Comparison of ENCODE assay signal across 13 cellular contexts in the genomic region with DNA sequence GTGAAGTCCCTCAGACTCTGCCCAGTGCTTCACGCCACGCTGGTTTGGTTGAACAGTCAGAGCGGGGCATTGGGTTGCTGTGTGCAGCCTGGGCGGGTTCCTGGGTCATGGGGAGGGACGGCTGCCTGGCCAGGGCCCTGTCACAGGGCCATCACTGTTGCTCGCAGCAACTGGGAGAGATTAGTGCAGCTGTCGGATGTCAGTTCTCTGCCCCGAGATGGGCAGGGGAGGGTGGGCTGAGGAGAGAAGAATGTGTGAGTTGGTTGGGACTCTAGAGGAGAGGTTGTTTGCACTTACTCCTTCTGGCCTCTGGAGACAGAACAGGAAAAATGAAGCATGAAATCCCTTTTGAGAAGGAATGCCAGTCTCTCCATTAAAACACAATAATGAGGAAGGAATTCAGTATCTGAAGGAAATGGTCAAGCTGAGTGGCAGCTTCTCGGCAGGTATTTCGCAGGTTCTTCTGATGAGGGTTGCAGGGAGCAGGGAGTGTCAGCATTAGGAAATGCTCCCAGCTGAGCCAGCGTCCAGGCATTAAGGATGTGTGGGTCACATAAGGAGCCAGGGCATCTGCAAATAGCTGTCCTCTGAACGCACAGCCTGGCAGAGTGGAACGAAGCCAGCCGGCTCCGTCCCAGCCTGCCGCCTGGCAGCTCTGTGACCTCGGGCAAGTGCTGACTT.
DNase-seq lines count a peak whose midpoint lies in the region; ATAC-seq and TF ChIP-seq lines count a peak whose summit lies in the region.
"Had no signal": no experiment of that assay in that cellular context is flagged by ENCODE, and none has a peak within 500 bp of the region (broad histone marks: within the 10 kb centered on the region; RNA-seq: fewer than 3 reads in every experiment).

No MANE protein-coding gene starts in this region.

- H3K9me3 Mint-ChIP-seq in endodermal cell, result no peaks in the 10 kb centered on the region
- H3K9me3 Mint-ChIP-seq: activated naive CD4-positive, alpha-beta T cell treated with anti-CD3 and anti-CD28 coated beads, Interleukin-2, amount 10 ng/mL, durations not matched to agents 7 days and 5 days; CD8-positive, alpha-beta T cell had no signal

- H3K4me1 ChIP-seq in endodermal cell (ENCODE audit: control insufficient read depth, insufficient read depth, low read length) (peaks cover 22% of the 10 kb centered on the region), gastrocnemius medialis (peaks cover 76 to 78% of the 10 kb centered on the region in 2 donors)

- TF ChIP-seq RAD21 in Ishikawa (IDR thresholded peaks at IDR 0.05; ENCODE audit: low read depth), result peak; percentile 1; the same call in 1 of the 2 replicates

- intact Hi-C loops in gastrocnemius medialis (cut with DNase I; ENCODE audit: low total_unique reads), result loop anchor here (2.0 to 10.0 kb wide), 5 partner anchors 48 to 485 kb away; no protein-coding TSS in a partner anchor

- H3K4me3 Mint-ChIP-seq in endodermal cell, result no peak overlapping the region
- H3K4me3 Mint-ChIP-seq: activated naive CD4-positive, alpha-beta T cell treated with anti-CD3 and anti-CD28 coated beads, Interleukin-2, amount 10 ng/mL, durations not matched to agents 7 days and 5 days; CD8-positive, alpha-beta T cell had no signal

- peak; percentile 78 for TF ChIP-seq EP300 in Ishikawa (IDR thresholded peaks at IDR 0.05; ENCODE audit: borderline replicate concordance)

- no peaks in the 10 kb centered on the region for H3K27me3 ChIP-seq in endodermal cell (ENCODE audit: control insufficient read depth, insufficient read depth, low read length, poor library complexity, severe bottlenecking)
- H3K27me3 ChIP-seq in gastrocnemius medialis, result no peaks in the 10 kb centered on the region

- no peak overlapping the region for H3K9ac ChIP-seq in endodermal cell (ENCODE audit: extremely low read depth, low read length, poor library complexity, severe bottlenecking)
- H3K9ac ChIP-seq: GM23248 had no signal

- H3K36me3 ChIP-seq in endodermal cell (ENCODE audit: control insufficient read depth, insufficient read depth, low read length) (peaks cover 53% of the 10 kb centered on the region), gastrocnemius medialis (peaks cover 0 to 10% of the 10 kb centered on the region in 2 donors)

- H3K36me3 Mint-ChIP-seq in endodermal cell (ENCODE audit: low read depth), result peaks cover 51% of the 10 kb centered on the region

- no peaks in the 10 kb centered on the region for H3K27me3 Mint-ChIP-seq in endodermal cell (ENCODE audit: insufficient read depth)
- H3K27me3 Mint-ChIP-seq: activated naive CD4-positive, alpha-beta T cell treated with anti-CD3 and anti-CD28 coated beads, Interleukin-2, amount 10 ng/mL, durations not matched to agents 7 days and 5 days had no signal

- no peak overlapping the region for H3K4me3 ChIP-seq in endodermal cell (ENCODE audit: low read length)
- H3K4me3 ChIP-seq in gastrocnemius medialis, result peak overlapping the region in 2 of 4 donors; percentile 4 to 26
- H3K4me3 ChIP-seq: GM23248 had no signal

- H3K27ac ChIP-seq in endodermal cell (ENCODE audit: low read depth, low read length) (no peak overlapping the region), gastrocnemius medialis (peak overlapping the region; percentile 85 to 95 (median 94))
- H3K27ac ChIP-seq: GM23248 had no signal

- WGBS in endodermal cell (ENCODE audit: insufficient coverage in 1 of 2, insufficient read length in 1 of 2), 2 experiments, result 74 to 77% methylated on average over 12 to 17 of the region's 17 CpGs

- H3K9me3 ChIP-seq in endodermal cell (ENCODE audit: control insufficient read depth, low read length) (no peaks in the 10 kb centered on the region), gastrocnemius medialis (no peaks in the 10 kb centered on the region)

- DNase-seq in endodermal cell (peak; percentile 82), kidney tubule cell (ENCODE audit: low spot score) (peak; percentile 94), gastrocnemius medialis (peak; percentile 73 to 91)
- no peak for DNase-seq in effector CD8-positive, alpha-beta T cell (lab: John Stamatoyannopoulos, UW)
- DNase-seq in stimulated activated CD4-positive, alpha-beta T cell treated with anti-CD3 and anti-CD28 coated beads, Interleukin-4, amount 100 ng/mL, for 24 hours, result no peak
- DNase-seq: activated naive CD4-positive, alpha-beta T cell treated with anti-CD3 and anti-CD28 coated beads, Interleukin-2, amount 10 ng/mL, durations not matched to agents 7 days and 5 days; CD8-positive, alpha-beta T cell; GM23248; NCI-H524; occipital lobe had no signal

- peaks cover 44% of the 10 kb centered on the region for H3K4me1 Mint-ChIP-seq in endodermal cell
- H3K4me1 Mint-ChIP-seq: activated naive CD4-positive, alpha-beta T cell treated with anti-CD3 and anti-CD28 coated beads, Interleukin-2, amount 10 ng/mL, durations not matched to agents 7 days and 5 days had no signal

- TF ChIP-seq CTCF in endodermal cell (conservative IDR thresholded peaks at IDR 0.05), result peak; percentile 52
- TF ChIP-seq CTCF in gastrocnemius medialis (IDR thresholded peaks at IDR 0.05 in 4 of 5, conservative IDR thresholded peaks at IDR 0.05 in 1 of 5), result peak in 2 of 5 experiments; percentile 18 to 27

- H3K27ac Mint-ChIP-seq in endodermal cell, result peak overlapping the region; percentile 78
- H3K27ac Mint-ChIP-seq: activated naive CD4-positive, alpha-beta T cell treated with anti-CD3 and anti-CD28 coated beads, Interleukin-2, amount 10 ng/mL, durations not matched to agents 7 days and 5 days had no signal

- ATAC-seq in gastrocnemius medialis (peak; percentile 76 to 77), GM18519 (IDR thresholded peaks at IDR 0.05; ENCODE audit: low FRiP score, unreplicated experiment) (no peak), HG02840 (IDR thresholded peaks at IDR 0.05; ENCODE audit: low FRiP score, unreplicated experiment) (no peak)
- ATAC-seq: CD8-positive, alpha-beta T cell had no signal

- peak in 1 of 2 donors; percentile 30 for TF ChIP-seq POLR2A in gastrocnemius medialis (IDR thresholded peaks at IDR 0.05)

- in situ Hi-C loops in gastrocnemius medialis (cut with MboI; ENCODE audit: low sequenced_read_pairs in 4 of 4), result loop anchor here in 1 of 4 donors (25.0 kb wide), 1 partner anchor 105 kb away; a partner anchor contains a TSS

TF ChIP-seq in Ishikawa, 13 proteins besides CTCF, POLR2A, EP300 and RAD21:
- peak; percentile 73; the same call in 1 of the 2 replicates for TF ChIP-seq TCF12 (IDR thresholded peaks at IDR 0.05; ENCODE audit: low read depth)
- TF ChIP-seq, protein P1, sequence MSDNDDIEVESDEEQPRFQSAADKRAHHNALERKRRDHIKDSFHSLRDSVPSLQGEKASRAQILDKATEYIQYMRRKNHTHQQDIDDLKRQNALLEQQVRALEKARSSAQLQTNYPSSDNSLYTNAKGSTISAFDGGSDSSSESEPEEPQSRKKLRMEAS (IDR thresholded peaks at IDR 0.05), result no peak
- no peak for TF ChIP-seq TAF1 (IDR thresholded peaks at IDR 0.05; ENCODE audit: low read depth)
- TF ChIP-seq EGR1 (IDR thresholded peaks at IDR 0.05), result no peak
- TF ChIP-seq, protein P2, sequence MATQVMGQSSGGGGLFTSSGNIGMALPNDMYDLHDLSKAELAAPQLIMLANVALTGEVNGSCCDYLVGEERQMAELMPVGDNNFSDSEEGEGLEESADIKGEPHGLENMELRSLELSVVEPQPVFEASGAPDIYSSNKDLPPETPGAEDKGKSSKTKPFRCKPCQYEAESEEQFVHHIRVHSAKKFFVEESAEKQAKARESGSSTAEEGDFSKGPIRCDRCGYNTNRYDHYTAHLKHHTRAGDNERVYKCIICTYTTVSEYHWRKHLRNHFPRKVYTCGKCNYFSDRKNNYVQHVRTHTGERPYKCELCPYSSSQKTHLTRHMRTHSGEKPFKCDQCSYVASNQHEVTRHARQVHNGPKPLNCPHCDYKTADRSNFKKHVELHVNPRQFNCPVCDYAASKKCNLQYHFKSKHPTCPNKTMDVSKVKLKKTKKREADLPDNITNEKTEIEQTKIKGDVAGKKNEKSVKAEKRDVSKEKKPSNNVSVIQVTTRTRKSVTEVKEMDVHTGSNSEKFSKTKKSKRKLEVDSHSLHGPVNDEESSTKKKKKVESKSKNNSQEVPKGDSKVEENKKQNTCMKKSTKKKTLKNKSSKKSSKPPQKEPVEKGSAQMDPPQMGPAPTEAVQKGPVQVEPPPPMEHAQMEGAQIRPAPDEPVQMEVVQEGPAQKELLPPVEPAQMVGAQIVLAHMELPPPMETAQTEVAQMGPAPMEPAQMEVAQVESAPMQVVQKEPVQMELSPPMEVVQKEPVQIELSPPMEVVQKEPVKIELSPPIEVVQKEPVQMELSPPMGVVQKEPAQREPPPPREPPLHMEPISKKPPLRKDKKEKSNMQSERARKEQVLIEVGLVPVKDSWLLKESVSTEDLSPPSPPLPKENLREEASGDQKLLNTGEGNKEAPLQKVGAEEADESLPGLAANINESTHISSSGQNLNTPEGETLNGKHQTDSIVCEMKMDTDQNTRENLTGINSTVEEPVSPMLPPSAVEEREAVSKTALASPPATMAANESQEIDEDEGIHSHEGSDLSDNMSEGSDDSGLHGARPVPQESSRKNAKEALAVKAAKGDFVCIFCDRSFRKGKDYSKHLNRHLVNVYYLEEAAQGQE (IDR thresholded peaks at IDR 0.05; ENCODE audit: low read depth), result no peak
- no peak for TF ChIP-seq CEBPB (IDR thresholded peaks at IDR 0.05)
- TF ChIP-seq NFIC (IDR thresholded peaks at IDR 0.05), result 0 out of 2 replicates have a peak, but pooled peaks have one; percentile 12
- 0 out of 2 replicates have a peak, but pooled peaks have one; percentile 41 for TF ChIP-seq ZBTB7A (IDR thresholded peaks at IDR 0.05; ENCODE audit: low read depth)
- TF ChIP-seq TEAD4 (IDR thresholded peaks at IDR 0.05), result peak; percentile 85
- peak; percentile 73 for TF ChIP-seq FOXM1 (IDR thresholded peaks at IDR 0.05; ENCODE audit: borderline replicate concordance, low read depth)
- TF ChIP-seq YY1 (IDR thresholded peaks at IDR 0.05; ENCODE audit: low read depth), result peak; percentile 46; the same call in 1 of the 2 replicates
- TF ChIP-seq, protein P3, sequence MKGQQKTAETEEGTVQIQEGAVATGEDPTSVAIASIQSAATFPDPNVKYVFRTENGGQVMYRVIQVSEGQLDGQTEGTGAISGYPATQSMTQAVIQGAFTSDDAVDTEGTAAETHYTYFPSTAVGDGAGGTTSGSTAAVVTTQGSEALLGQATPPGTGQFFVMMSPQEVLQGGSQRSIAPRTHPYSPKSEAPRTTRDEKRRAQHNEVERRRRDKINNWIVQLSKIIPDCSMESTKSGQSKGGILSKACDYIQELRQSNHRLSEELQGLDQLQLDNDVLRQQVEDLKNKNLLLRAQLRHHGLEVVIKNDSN (IDR thresholded peaks at IDR 0.05), result no peak

Comparison
In these comparisons a context has a peak if more than half of its experiments do, and no peak if none do; other contexts are left out.
1. DNase-seq: peak in endodermal cell (single experiment), kidney tubule cell (single experiment) and gastrocnemius medialis (2 of 2); none in effector CD8-positive, alpha-beta T cell (single experiment) and stimulated activated CD4-positive, alpha-beta T cell treated with anti-CD3 and anti-CD28 coated beads, Interleukin-4, amount 100 ng/mL, for 24 hours (single experiment).
2. ATAC-seq: peak in gastrocnemius medialis (2 of 2); none in GM18519 (single experiment) and HG02840 (single experiment).